In the genomic region with DNA sequence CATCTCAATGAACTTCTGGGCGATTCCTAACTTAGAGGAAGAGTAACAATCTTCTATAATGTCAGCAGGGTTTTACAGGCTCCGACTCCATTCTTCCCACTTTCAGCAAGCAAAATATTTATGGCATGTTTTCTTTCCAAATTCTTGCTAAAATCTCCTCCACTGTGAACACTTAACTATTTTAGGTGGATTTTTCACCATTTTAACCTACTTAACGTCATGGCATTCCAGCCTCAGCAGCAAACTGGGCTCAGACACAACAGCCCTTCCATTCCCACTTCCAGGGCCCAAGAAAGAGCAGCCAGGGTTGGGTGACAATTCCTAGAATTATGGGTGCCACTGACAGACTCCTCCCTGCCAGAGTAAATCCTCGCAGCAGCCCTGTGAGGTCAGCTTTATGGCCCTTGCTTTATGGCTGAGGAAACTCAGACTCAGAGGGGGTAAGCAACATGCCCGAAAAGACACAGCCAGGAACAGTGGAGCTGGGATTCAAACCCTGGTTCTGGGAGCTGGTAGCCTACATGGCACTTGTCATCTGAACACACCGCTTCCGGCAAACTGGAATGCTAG, we compare ENCODE assay signal across 1 cellular context.
TF ChIP-seq lines count a peak whose summit lies in the region.

No MANE protein-coding gene starts in this region.

TF ChIP-seq in HCT116, 20 proteins besides CTCF, POLR2A, EP300 and RAD21 (continued from another document):
- TF ChIP-seq, protein P1, sequence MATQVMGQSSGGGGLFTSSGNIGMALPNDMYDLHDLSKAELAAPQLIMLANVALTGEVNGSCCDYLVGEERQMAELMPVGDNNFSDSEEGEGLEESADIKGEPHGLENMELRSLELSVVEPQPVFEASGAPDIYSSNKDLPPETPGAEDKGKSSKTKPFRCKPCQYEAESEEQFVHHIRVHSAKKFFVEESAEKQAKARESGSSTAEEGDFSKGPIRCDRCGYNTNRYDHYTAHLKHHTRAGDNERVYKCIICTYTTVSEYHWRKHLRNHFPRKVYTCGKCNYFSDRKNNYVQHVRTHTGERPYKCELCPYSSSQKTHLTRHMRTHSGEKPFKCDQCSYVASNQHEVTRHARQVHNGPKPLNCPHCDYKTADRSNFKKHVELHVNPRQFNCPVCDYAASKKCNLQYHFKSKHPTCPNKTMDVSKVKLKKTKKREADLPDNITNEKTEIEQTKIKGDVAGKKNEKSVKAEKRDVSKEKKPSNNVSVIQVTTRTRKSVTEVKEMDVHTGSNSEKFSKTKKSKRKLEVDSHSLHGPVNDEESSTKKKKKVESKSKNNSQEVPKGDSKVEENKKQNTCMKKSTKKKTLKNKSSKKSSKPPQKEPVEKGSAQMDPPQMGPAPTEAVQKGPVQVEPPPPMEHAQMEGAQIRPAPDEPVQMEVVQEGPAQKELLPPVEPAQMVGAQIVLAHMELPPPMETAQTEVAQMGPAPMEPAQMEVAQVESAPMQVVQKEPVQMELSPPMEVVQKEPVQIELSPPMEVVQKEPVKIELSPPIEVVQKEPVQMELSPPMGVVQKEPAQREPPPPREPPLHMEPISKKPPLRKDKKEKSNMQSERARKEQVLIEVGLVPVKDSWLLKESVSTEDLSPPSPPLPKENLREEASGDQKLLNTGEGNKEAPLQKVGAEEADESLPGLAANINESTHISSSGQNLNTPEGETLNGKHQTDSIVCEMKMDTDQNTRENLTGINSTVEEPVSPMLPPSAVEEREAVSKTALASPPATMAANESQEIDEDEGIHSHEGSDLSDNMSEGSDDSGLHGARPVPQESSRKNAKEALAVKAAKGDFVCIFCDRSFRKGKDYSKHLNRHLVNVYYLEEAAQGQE (IDR thresholded peaks at IDR 0.05; ENCODE audit: low read depth), result no peak
- TF ChIP-seq EZH2 (IDR thresholded peaks at IDR 0.05) (no peak), EGR1 (IDR thresholded peaks at IDR 0.05; ENCODE audit: low read depth) (no peak), CEBPB (IDR thresholded peaks at IDR 0.05; ENCODE audit: low read depth) (no peak), JUND (IDR thresholded peaks at IDR 0.05) (no peak), SP1 (IDR thresholded peaks at IDR 0.05; ENCODE audit: low read depth) (no peak)
- TF ChIP-seq, protein P2, sequence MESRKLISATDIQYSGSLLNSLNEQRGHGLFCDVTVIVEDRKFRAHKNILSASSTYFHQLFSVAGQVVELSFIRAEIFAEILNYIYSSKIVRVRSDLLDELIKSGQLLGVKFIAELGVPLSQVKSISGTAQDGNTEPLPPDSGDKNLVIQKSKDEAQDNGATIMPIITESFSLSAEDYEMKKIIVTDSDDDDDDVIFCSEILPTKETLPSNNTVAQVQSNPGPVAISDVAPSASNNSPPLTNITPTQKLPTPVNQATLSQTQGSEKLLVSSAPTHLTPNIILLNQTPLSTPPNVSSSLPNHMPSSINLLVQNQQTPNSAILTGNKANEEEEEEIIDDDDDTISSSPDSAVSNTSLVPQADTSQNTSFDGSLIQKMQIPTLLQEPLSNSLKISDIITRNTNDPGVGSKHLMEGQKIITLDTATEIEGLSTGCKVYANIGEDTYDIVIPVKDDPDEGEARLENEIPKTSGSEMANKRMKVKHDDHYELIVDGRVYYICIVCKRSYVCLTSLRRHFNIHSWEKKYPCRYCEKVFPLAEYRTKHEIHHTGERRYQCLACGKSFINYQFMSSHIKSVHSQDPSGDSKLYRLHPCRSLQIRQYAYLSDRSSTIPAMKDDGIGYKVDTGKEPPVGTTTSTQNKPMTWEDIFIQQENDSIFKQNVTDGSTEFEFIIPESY (IDR thresholded peaks at IDR 0.05; ENCODE audit: extremely low read depth, insufficient replicate concordance, low read length), result no peak
- TF ChIP-seq, protein P3, sequence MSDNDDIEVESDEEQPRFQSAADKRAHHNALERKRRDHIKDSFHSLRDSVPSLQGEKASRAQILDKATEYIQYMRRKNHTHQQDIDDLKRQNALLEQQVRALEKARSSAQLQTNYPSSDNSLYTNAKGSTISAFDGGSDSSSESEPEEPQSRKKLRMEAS (IDR thresholded peaks at IDR 0.05), result no peak
- TF ChIP-seq, protein P4, sequence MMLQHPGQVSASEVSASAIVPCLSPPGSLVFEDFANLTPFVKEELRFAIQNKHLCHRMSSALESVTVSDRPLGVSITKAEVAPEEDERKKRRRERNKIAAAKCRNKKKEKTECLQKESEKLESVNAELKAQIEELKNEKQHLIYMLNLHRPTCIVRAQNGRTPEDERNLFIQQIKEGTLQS (IDR thresholded peaks at IDR 0.05), result no peak
TF ChIP-seq in HCT116: peak in this region for 0.
